In the genomic region with DNA sequence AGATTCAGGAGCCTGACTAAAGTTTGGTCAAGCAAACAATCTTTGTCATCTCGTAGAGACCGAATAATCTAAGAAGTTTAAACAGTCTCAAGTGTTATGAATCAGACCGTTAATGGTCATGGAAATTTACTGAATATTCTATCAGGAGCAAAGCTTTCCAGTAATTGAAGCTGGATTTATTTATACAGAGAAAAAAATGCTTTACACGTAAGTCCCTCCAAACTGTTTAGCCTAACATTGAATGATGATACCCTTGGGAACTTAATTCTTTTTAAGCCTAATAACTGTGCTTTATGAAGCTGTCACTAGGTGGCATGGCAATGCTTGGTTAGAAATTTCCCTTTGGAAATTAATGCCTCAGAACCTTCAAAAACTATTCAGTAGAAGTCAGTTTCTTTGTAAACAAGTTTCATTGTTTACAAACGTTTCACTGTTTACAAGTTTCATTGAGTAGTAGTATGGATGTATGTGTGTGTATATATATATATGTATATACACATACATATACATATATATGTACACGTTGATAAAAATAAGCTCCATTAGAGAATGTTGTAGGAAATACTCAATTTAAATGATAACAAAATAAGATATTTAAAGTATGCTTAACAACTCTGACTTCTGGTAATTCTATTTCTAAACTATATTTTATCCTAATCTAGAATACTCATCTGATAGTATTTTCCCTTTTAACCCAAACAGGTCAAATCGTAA, we compare ENCODE assay signal across 8 cellular contexts. TPM values are rescaled to one million over a fixed set of nuclear protein-coding genes. Genes with fewer than 3 reads are reported as not detected.
DNase-seq lines count a peak whose midpoint lies in the region; ATAC-seq lines count a peak whose summit lies in the region.

No MANE protein-coding gene starts in this region.

- H3K27ac ChIP-seq in mesenchymal stem cell (ENCODE audit: low read length, poor library complexity, severe bottlenecking), result no peak overlapping the region

- peak overlapping the region; percentile 86 for H3K9ac ChIP-seq in mesenchymal stem cell (ENCODE audit: low read length)

- peak overlapping the region in 1 of 2 experiments; percentile 66 for H3K4me3 ChIP-seq in mesenchymal stem cell (ENCODE audit: insufficient read depth in 1 of 2, low read depth in 1 of 2, low read length in 2 of 2)

- no peak overlapping the region for H3K18ac ChIP-seq in mesenchymal stem cell (ENCODE audit: low read depth in 1 of 2, low read length in 2 of 2)

- H3K23ac ChIP-seq in mesenchymal stem cell (ENCODE audit: low read length in 2 of 2), result no peak overlapping the region

- WGBS in mesenchymal stem cell, result no CpG with 5 or more reads among the region's 7 CpGs

- no peak overlapping the region for H2BK12ac ChIP-seq in mesenchymal stem cell (ENCODE audit: low read length in 2 of 2)

- H3K27me3 ChIP-seq in mesenchymal stem cell (ENCODE audit: control insufficient read depth in 1 of 2, insufficient read depth in 1 of 2, low read length in 2 of 2), result no peaks in the 10 kb centered on the region

- no peak overlapping the region for H3K4me2 ChIP-seq in mesenchymal stem cell (ENCODE audit: low read length, poor library complexity, severe bottlenecking)

- no peak overlapping the region for H3K4ac ChIP-seq in mesenchymal stem cell (ENCODE audit: low read depth in 1 of 2, low read length in 2 of 2)

- H4K91ac ChIP-seq in mesenchymal stem cell (ENCODE audit: low read length), result no peak overlapping the region

- H2BK120ac ChIP-seq in mesenchymal stem cell (ENCODE audit: low read depth, low read length), result no peak overlapping the region

- no peaks in the 10 kb centered on the region for H3K4me1 ChIP-seq in mesenchymal stem cell (ENCODE audit: control insufficient read depth, insufficient read depth, low read depth, low read length)

- H2AK5ac ChIP-seq in mesenchymal stem cell (ENCODE audit: low read length, severe bottlenecking), result no peak overlapping the region

- H4K8ac ChIP-seq in mesenchymal stem cell (ENCODE audit: low read length), result no peak overlapping the region

- no peak overlapping the region for H2BK5ac ChIP-seq in mesenchymal stem cell (ENCODE audit: low read depth, low read length, poor library complexity, severe bottlenecking)

- no peak overlapping the region for H3K14ac ChIP-seq in mesenchymal stem cell (ENCODE audit: low read length in 2 of 2)

- no peaks in the 10 kb centered on the region for H3K36me3 ChIP-seq in mesenchymal stem cell (ENCODE audit: control insufficient read depth in 1 of 2, insufficient read depth in 2 of 2, low read depth in 1 of 2, low read length in 2 of 2)

- H3K9me3 ChIP-seq in mesenchymal stem cell (ENCODE audit: control insufficient read depth, low read length), result no peaks in the 10 kb centered on the region

- H2AFZ ChIP-seq in mesenchymal stem cell (ENCODE audit: low read depth, low read length), result no peak overlapping the region

- peak; percentile 69 for ATAC-seq in HG03378 (IDR thresholded peaks at IDR 0.05; ENCODE audit: unreplicated experiment)
- no peak for ATAC-seq in GM21576 (IDR thresholded peaks at IDR 0.05; ENCODE audit: unreplicated experiment)

- no peaks in the 10 kb centered on the region for H3K79me1 ChIP-seq in mesenchymal stem cell (replicated peaks; ENCODE audit: low read length, poor library complexity, severe bottlenecking)

- no peak overlapping the region for H2BK15ac ChIP-seq in mesenchymal stem cell (ENCODE audit: low read depth, poor library complexity, severe bottlenecking)

- DNase-seq in stimulated activated CD4-positive, alpha-beta T cell treated with anti-CD3 and anti-CD28 coated beads, Interleukin-4, amount 100 ng/mL, for 24 hours, result peak; percentile 6
- no peak for DNase-seq in stimulated activated CD4-positive, alpha-beta T cell treated with anti-CD3 and anti-CD28 coated beads, Interleukin-4, amount 100 ng/mL, for 4 hours
- peak; percentile 28 for DNase-seq in NCI-H748 treated with DMSO at 0.1 percent for 48 hours (lab: John Stamatoyannopoulos, UW)
- DNase-seq in dermis microvascular lymphatic vessel endothelial cell (ENCODE audit: low read depth in 2 of 2), result peak; percentile 47 to 59
- peak; percentile 89 for DNase-seq in mesenchymal stem cell
- no peak for DNase-seq in activated effector memory CD4-positive, alpha-beta T cell treated with Interleukin-2 at 50 U/mL for 16 hours

RNA-seq across cellular contexts. Expression of a gene that starts 32.1 kb away (rescaled TPM):
- total RNA-seq in dermis microvascular lymphatic vessel endothelial cell, result 0.13 and 0.26 TPM in 2 replicates
- polyA plus RNA-seq in mesenchymal stem cell (2013, experiment 1 of 2), result 0.97 TPM
- 1.2 TPM for polyA plus RNA-seq in mesenchymal stem cell (2013, experiment 2 of 2)

RNA-seq across cellular contexts. Expression of a gene that starts 32.2 kb away (rescaled TPM):
- 33.4 and 38.8 TPM in 2 replicates for total RNA-seq in dermis microvascular lymphatic vessel endothelial cell
- polyA plus RNA-seq in mesenchymal stem cell (2013, experiment 1 of 2), result 30.9 TPM
- polyA plus RNA-seq in mesenchymal stem cell (2013, experiment 2 of 2), result 32.0 TPM

RNA-seq across cellular contexts. Expression of a gene that starts 34.1 kb away (rescaled TPM):
- total RNA-seq in dermis microvascular lymphatic vessel endothelial cell, result 9.5 and 9.8 TPM in 2 replicates
- polyA plus RNA-seq in mesenchymal stem cell (2013, experiment 1 of 2), result 10.0 TPM
- 10.5 TPM for polyA plus RNA-seq in mesenchymal stem cell (2013, experiment 2 of 2)

Comparison
In these comparisons a context has a peak if more than half of its experiments do, and no peak if none do; other contexts are left out.
1. DNase-seq: peak in stimulated activated CD4-positive, alpha-beta T cell treated with anti-CD3 and anti-CD28 coated beads, Interleukin-4, amount 100 ng/mL, for 24 hours (single experiment), NCI-H748 treated with DMSO at 0.1 percent for 48 hours (single experiment), dermis microvascular lymphatic vessel endothelial cell (2 of 2) and mesenchymal stem cell (single experiment); none in stimulated activated CD4-positive, alpha-beta T cell treated with anti-CD3 and anti-CD28 coated beads, Interleukin-4, amount 100 ng/mL, for 4 hours (0 of 2) and activated effector memory CD4-positive, alpha-beta T cell treated with Interleukin-2 at 50 U/mL for 16 hours (single experiment).